Comparison of ENCODE assay signal across 18 cellular contexts in the genomic region with DNA sequence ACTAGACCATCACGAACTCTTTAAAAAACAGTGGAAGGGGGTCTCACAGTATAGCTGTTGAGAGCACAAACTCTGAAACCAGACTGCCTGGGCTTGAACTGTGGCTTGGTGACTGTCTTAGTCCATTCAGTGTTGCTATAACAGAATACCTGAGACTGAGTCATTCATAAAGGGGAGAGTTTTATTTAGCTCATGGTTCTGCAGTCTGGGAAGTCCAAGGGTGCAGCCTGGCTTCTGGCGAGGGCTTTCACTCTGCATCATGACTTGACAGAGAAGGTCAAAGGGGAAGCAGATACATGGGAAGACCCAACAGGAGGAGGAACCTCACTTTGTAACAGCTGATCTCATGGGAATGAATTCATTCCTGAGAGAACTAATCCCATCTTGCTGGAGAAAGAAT.
"Had no signal": no experiment of that assay in that cellular context is flagged by ENCODE, and none has a peak within 500 bp of the region (broad histone marks: within the 10 kb centered on the region; RNA-seq: fewer than 3 reads in every experiment).

No MANE protein-coding gene starts in this region.

- ATAC-seq: activated CD4-positive, CD25-positive, alpha-beta regulatory T cell treated with anti-CD3 and anti-CD28 coated beads, Interleukin-2, amount 50 U/mL, for 24 hours; activated CD8-positive, alpha-beta T cell treated with anti-CD3 and anti-CD28 coated beads for 36 hours; PC-3 had no signal

- DNase-seq: activated CD4-positive, alpha-beta T cell treated with anti-CD3 and anti-CD28 coated beads for 4 hours; activated CD8-positive, alpha-beta memory T cell treated with anti-CD3 and anti-CD28 coated beads, Interleukin-2, amount 50 U/mL, for 4 hours; activated CD8-positive, alpha-beta T cell treated with anti-CD3 and anti-CD28 coated beads for 36 hours; activated naive CD4-positive, alpha-beta T cell treated with anti-CD3 and anti-CD28 coated beads, Interleukin-2, amount 50 U/mL, for 16 hours; activated naive CD8-positive, alpha-beta T cell treated with anti-CD3 and anti-CD28 coated beads, Interleukin-2, amount 10 ng/mL, durations not matched to agents 7 days and 5 days; adrenal gland; anterior cingulate cortex; central memory CD4-positive, alpha-beta T cell; NCI-H1048; NCI-H146; NCI-H187 treated with DMSO at 0.1 percent for 48 hours; NCI-H2081 treated with DMSO at 0.1 percent for 48 hours; NCI-H446; NCI-H524; PC-3; SHP77 had no signal

- H3K4me3 ChIP-seq: adrenal gland had no signal

- H3K4me1 ChIP-seq: adrenal gland had no signal

- H3K27ac ChIP-seq: adrenal gland had no signal

- FAIRE-seq: RCC 7860 had no signal

- H3K36me3 ChIP-seq: adrenal gland had no signal

- H3K27me3 ChIP-seq: adrenal gland had no signal
